In genomic region chr5:145347026-145347616, GRCh38 we compare ENCODE assay signal across 8 cellular contexts.
DNase-seq lines count a peak whose midpoint lies in the region; ATAC-seq, FAIRE-seq and TF ChIP-seq lines count a peak whose summit lies in the region.

No MANE protein-coding gene starts in this region.

- H3K4me3 ChIP-seq in ascending aorta = no peak overlapping the region
- no peak overlapping the region for H3K4me3 ChIP-seq in liver (ENCODE audit: low read depth in 1 of 3, low read length in 3 of 3)

- no peak for ATAC-seq in HG03045 (IDR thresholded peaks at IDR 0.05; ENCODE audit: unreplicated experiment)

- TF ChIP-seq CTCF in ascending aorta (IDR thresholded peaks at IDR 0.05) (peak in 2 of 3 experiments; percentile 26 to 47), liver (IDR thresholded peaks at IDR 0.05; ENCODE audit: low read depth, low read length, missing input control) (peak; percentile 20)

- WGBS in liver = 56% methylated on average over 4 of the region's 4 CpGs

- DNase-seq in NCI-H748 (lab: John Stamatoyannopoulos, UW; ENCODE audit: unreplicated experiment) (peak; percentile 33), NCI-H748 treated with DMSO at 0.1 percent for 48 hours (lab: John Stamatoyannopoulos, UW) (no peak), HTR-8/SVneo (ENCODE audit: insufficient read length, low spot score) (peak; percentile 25), ascending aorta (ENCODE audit: low spot score in 2 of 2) (no peak), T-helper 9 cell (no peak)
- DNase-seq in stimulated activated CD8-positive, alpha-beta memory T cell treated with anti-CD3 and anti-CD28 coated beads, Interleukin-4, amount 100 ng/mL, for 48 hours = no peak

- H3K36me3 ChIP-seq in ascending aorta (no peaks in the 10 kb centered on the region), liver (ENCODE audit: control insufficient read depth in 4 of 4, insufficient read depth in 3 of 4, low read depth in 1 of 4, low read length in 3 of 4) (no peaks in the 10 kb centered on the region)

- TF ChIP-seq RAD21 in liver (IDR thresholded peaks at IDR 0.05) = peak; percentile 9 to 56

- H3K27ac ChIP-seq in ascending aorta (peak overlapping the region in 1 of 2 donors; percentile 3), liver (ENCODE audit: low read depth in 1 of 2, low read length in 2 of 2) (no peak overlapping the region)

- H3K4me1 ChIP-seq in ascending aorta = peaks cover 0 to 9% of the 10 kb centered on the region in 2 donors
- no peaks in the 10 kb centered on the region for H3K4me1 ChIP-seq in liver (ENCODE audit: control insufficient read depth in 4 of 4, insufficient read depth in 4 of 4, low read length in 3 of 4)

- H3K9me3 ChIP-seq in ascending aorta (no peaks in the 10 kb centered on the region), liver (ENCODE audit: control insufficient read depth in 4 of 4, low read length in 3 of 4) (no peaks in the 10 kb centered on the region)

- FAIRE-seq in HTR-8/SVneo (lab: Jason Lieb, UNC) = no peak

- intact Hi-C loops in ascending aorta (cut with DNase I) = no loop called here

- H3K9ac ChIP-seq in liver (ENCODE audit: low read depth in 1 of 2, low read length in 2 of 2) = no peak overlapping the region

- H3K27me3 ChIP-seq in ascending aorta (no peaks in the 10 kb centered on the region), liver (ENCODE audit: control insufficient read depth in 4 of 4, insufficient read depth in 4 of 4, low read length in 3 of 4) (no peaks in the 10 kb centered on the region)

TF ChIP-seq in liver, 16 proteins besides CTCF, POLR2A, EP300 and RAD21:
- no peak for TF ChIP-seq TAF1 (conservative IDR thresholded peaks at IDR 0.05)
- TF ChIP-seq GABPA (IDR thresholded peaks at IDR 0.05 in 1 of 2, conservative IDR thresholded peaks at IDR 0.05 in 1 of 2) = no peak
- TF ChIP-seq EGR1 (IDR thresholded peaks at IDR 0.05; ENCODE audit: low read depth in 2 of 2) = no peak
- TF ChIP-seq FOXA1 (IDR thresholded peaks at IDR 0.05) = no peak
- no peak for TF ChIP-seq ZBTB33 (IDR thresholded peaks at IDR 0.05)
- TF ChIP-seq HNF4G (IDR thresholded peaks at IDR 0.05) = no peak
- TF ChIP-seq SP1 (IDR thresholded peaks at IDR 0.05) = no peak
- TF ChIP-seq JUND (IDR thresholded peaks at IDR 0.05) = no peak
TF ChIP-seq in liver: peak in this region for 0.

Comparison
In these comparisons a context has a peak if more than half of its experiments do, and no peak if none do; other contexts are left out.
1. DNase-seq: peak in NCI-H748 (single experiment) and HTR-8/SVneo (single experiment); none in NCI-H748 treated with DMSO at 0.1 percent for 48 hours (single experiment), ascending aorta (0 of 2), T-helper 9 cell (single experiment) and stimulated activated CD8-positive, alpha-beta memory T cell treated with anti-CD3 and anti-CD28 coated beads, Interleukin-4, amount 100 ng/mL, for 48 hours (single experiment).